In genomic region chr20:50510706-50511401, GRCh38 we compare ENCODE assay signal across 8 cellular contexts. TPM values are rescaled to one million over a fixed set of nuclear protein-coding genes. Genes with fewer than 3 reads are reported as not detected.
A peak's percentile ranks its signal among the peaks of the same experiment; 100 is the strongest.
DNase-seq lines count a peak whose midpoint lies in the region; ATAC-seq and TF ChIP-seq lines count a peak whose summit lies in the region.

No MANE protein-coding gene starts in this region.

- TF ChIP-seq CTCF in HL-60 (IDR thresholded peaks at IDR 0.05; ENCODE audit: insufficient read depth, low read length) = no peak
- no peak for TF ChIP-seq CTCF in sigmoid colon (IDR thresholded peaks at IDR 0.05)

- H3K36me3 ChIP-seq in sigmoid colon = no peaks in the 10 kb centered on the region

- TF ChIP-seq POLR2A in sigmoid colon (IDR thresholded peaks at IDR 0.05) = no peak

- DNase-seq in COLO668 (lab: John Stamatoyannopoulos, UW; ENCODE audit: unreplicated experiment) = peak; percentile 44
- peak in 1 of 2 experiments; percentile 21 for DNase-seq in HL-60 (ENCODE audit: low read depth in 1 of 2, low spot score in 1 of 2)
- DNase-seq in activated T-cell treated with anti-CD3 and anti-CD28 coated beads, Interleukin-2, amount 50 U/mL, for 72 hours = peak in 1 of 2 donors; percentile 28
- DNase-seq in left cardiac atrium = peak; percentile 28
- no peak for DNase-seq in sigmoid colon
- no peak for DNase-seq in NCI-H446 treated with DMSO at 0.1 percent for 48 hours (lab: John Stamatoyannopoulos, UW)

- H3K4me3 Mint-ChIP-seq in activated T-cell treated with anti-CD3 and anti-CD28 coated beads, Interleukin-2, amount 50 U/mL, for 72 hours = peak overlapping the region; percentile 99 to 100

- intact Hi-C loops in left cardiac atrium (cut with DNase I) (loop anchor here in 1 of 2 donors (2.0 kb wide), 1 partner anchor 66 kb away; no protein-coding TSS in a partner anchor), sigmoid colon (cut with DNase I) (loop anchor here (2.0 kb wide), 1 partner anchor 62 kb away; no protein-coding TSS in a partner anchor)

- H3K4me3 ChIP-seq in HL-60 (replicated peaks; ENCODE audit: insufficient read depth, low read length) (peak overlapping the region; percentile 80), sigmoid colon (peak overlapping the region; percentile 91 to 99 (median 96))

- no peaks in the 10 kb centered on the region for H3K9me3 ChIP-seq in sigmoid colon

- no peaks in the 10 kb centered on the region for H3K27me3 Mint-ChIP-seq in activated T-cell treated with anti-CD3 and anti-CD28 coated beads, Interleukin-2, amount 50 U/mL, for 72 hours (ENCODE audit: low read depth)

- H3K9me3 Mint-ChIP-seq in activated T-cell treated with anti-CD3 and anti-CD28 coated beads, Interleukin-2, amount 50 U/mL, for 72 hours = no peaks in the 10 kb centered on the region

- H3K27ac ChIP-seq in HL-60 (replicated peaks) (peak overlapping the region; percentile 80), sigmoid colon (peak overlapping the region; percentile 88 to 96 (median 93))

- H3K27me3 ChIP-seq in HL-60 (ENCODE audit: insufficient read depth, poor library complexity, severe bottlenecking) (no peaks in the 10 kb centered on the region), sigmoid colon (no peaks in the 10 kb centered on the region)

- WGBS in sigmoid colon, 2 donors = 1% methylated on average over 29 of the region's 29 CpGs

- no peak for TF ChIP-seq EP300 in sigmoid colon (IDR thresholded peaks at IDR 0.05)

- H3K4me1 Mint-ChIP-seq in activated T-cell treated with anti-CD3 and anti-CD28 coated beads, Interleukin-2, amount 50 U/mL, for 72 hours (ENCODE audit: low read depth) = peaks cover 47% of the 10 kb centered on the region

- H3K4me1 ChIP-seq in sigmoid colon = peaks cover 0 to 58% (median 51%) of the 10 kb centered on the region in 4 donors

- peak overlapping the region; percentile 90 for H3K27ac Mint-ChIP-seq in activated T-cell treated with anti-CD3 and anti-CD28 coated beads, Interleukin-2, amount 50 U/mL, for 72 hours

- no peak for ATAC-seq in activated T-cell treated with anti-CD3 and anti-CD28 coated beads, Interleukin-2, amount 50 U/mL, for 72 hours (replicated peaks in 1 of 2)
- ATAC-seq in left cardiac atrium = peak in 1 of 2 donors; percentile 13
- no peak for ATAC-seq in HG03097 (IDR thresholded peaks at IDR 0.05; ENCODE audit: low FRiP score, unreplicated experiment)
- no peak for ATAC-seq in GM18498 (IDR thresholded peaks at IDR 0.05; ENCODE audit: unreplicated experiment)

- peaks cover 12 to 22% of the 10 kb centered on the region in 2 donors for H3K36me3 Mint-ChIP-seq in activated T-cell treated with anti-CD3 and anti-CD28 coated beads, Interleukin-2, amount 50 U/mL, for 72 hours (ENCODE audit: insufficient read depth in 2 of 2)

RNA-seq across cellular contexts. Expression of gene PTPN1, which starts 0.7 kb away (rescaled TPM):
- 100 to 1,000 TPM; 138 TPM for total RNA-seq in activated T-cell treated with anti-CD3 and anti-CD28 coated beads, Interleukin-2, amount 50 U/mL, for 72 hours
- total RNA-seq in left cardiac atrium = 10 to 100 TPM; 22.8 to 40.4 TPM
- 10 to 100 TPM; 21.6 to 31.2 (median 23.6) TPM for total RNA-seq in sigmoid colon
- polyA plus RNA-seq in sigmoid colon = 10 to 100 TPM; 14.4 to 41.5 (median 23.6) TPM

Comparison
In these comparisons a context has a peak if more than half of its experiments do, and no peak if none do; other contexts are left out.
1. DNase-seq: peak in COLO668 (single experiment) and left cardiac atrium (single experiment); none in sigmoid colon (single experiment) and NCI-H446 treated with DMSO at 0.1 percent for 48 hours (single experiment).